Comparison of ENCODE assay signal across 16 cellular contexts in the genomic region with DNA sequence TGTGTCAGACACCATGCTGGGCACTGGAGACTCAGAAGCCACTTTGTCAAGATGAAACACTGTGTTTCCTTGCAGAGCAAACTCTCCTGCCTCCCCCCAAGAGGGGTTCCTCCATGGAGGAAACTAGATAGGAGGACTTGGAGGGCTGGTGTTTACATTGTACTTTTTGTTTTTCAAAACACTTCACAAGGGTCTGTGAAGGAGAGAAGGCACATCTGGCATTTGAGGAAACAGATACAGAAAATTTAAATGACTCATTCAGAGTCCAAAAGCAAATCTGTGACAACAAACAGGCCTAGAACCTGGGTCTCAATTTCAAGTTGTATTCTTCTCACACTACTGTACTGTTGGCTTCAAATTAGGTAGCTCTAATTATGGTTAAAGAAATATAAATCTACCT. TPM values are rescaled to one million over a fixed set of nuclear protein-coding genes. Genes with fewer than 3 reads are reported as not detected.
DNase-seq lines count a peak whose midpoint lies in the region; TF ChIP-seq lines count a peak whose summit lies in the region.
"Had no signal": no experiment of that assay in that cellular context is flagged by ENCODE, and none has a peak within 500 bp of the region (broad histone marks: within the 10 kb centered on the region; RNA-seq: fewer than 3 reads in every experiment).

No MANE protein-coding gene starts in this region.

- no peak overlapping the region for H3K4me3 ChIP-seq in osteoblast (ENCODE audit: insufficient read depth, low read length)
- H3K4me3 ChIP-seq in colonic mucosa, result no peak overlapping the region
- H3K4me3 ChIP-seq: heart left ventricle, MG63 had no signal

- H3K9me3 ChIP-seq in osteoblast (ENCODE audit: low read depth, low read length) (no peaks in the 10 kb centered on the region), colonic mucosa (no peaks in the 10 kb centered on the region)
- H3K9me3 ChIP-seq: heart left ventricle, MG63, neutrophil had no signal

- H3K79me2 ChIP-seq in osteoblast (ENCODE audit: insufficient read depth, low read length), result no peaks in the 10 kb centered on the region

- no peak overlapping the region for H3K4me2 ChIP-seq in osteoblast (ENCODE audit: insufficient read depth, low read length)

- H3K36me3 ChIP-seq in osteoblast (ENCODE audit: insufficient read depth, low read length) (no peaks in the 10 kb centered on the region), colonic mucosa (no peaks in the 10 kb centered on the region)
- H3K36me3 ChIP-seq: heart left ventricle, MG63, neutrophil had no signal

- TF ChIP-seq CTCF in osteoblast (IDR thresholded peaks at IDR 0.05; ENCODE audit: extremely low read depth, low read depth, low read length) (no peak), colonic mucosa (IDR thresholded peaks at IDR 0.05) (no peak)

- no peak overlapping the region for H3K9ac ChIP-seq in colonic mucosa (ENCODE audit: low read depth in 2 of 2, low read length in 2 of 2)

- H4K20me1 ChIP-seq in osteoblast (ENCODE audit: insufficient read depth, low read length), result no peaks in the 10 kb centered on the region

- H3K4me1 ChIP-seq in osteoblast (ENCODE audit: insufficient read depth, low read length), result peaks cover 13% of the 10 kb centered on the region
- no peaks in the 10 kb centered on the region for H3K4me1 ChIP-seq in colonic mucosa

- H3K27ac ChIP-seq in osteoblast (ENCODE audit: low read depth, low read length), result no peak overlapping the region
- H3K27ac ChIP-seq in colonic mucosa, result no peak overlapping the region
- H3K27ac ChIP-seq: heart left ventricle, neutrophil had no signal

- no peak overlapping the region for H2AFZ ChIP-seq in osteoblast (ENCODE audit: low read length)

- DNase-seq in NCI-H1694 treated with DMSO at 0.1 percent for 48 hours (lab: John Stamatoyannopoulos, UW), result peak; percentile 16
- no peak for DNase-seq in NCI-H1694 (lab: John Stamatoyannopoulos, UW)
- DNase-seq in NCI-H345 (lab: John Stamatoyannopoulos, UW), result peak; percentile 62
- DNase-seq in fibroblast of gingiva (ENCODE audit: low read depth), result peak; percentile 19
- DNase-seq in smooth muscle cell of the brain vasculature (ENCODE audit: low read depth, low spot score), result peak; percentile 45
- DNase-seq in osteoblast (ENCODE audit: insufficient read length, low spot score, missing footprints), result no peak
- no peak for DNase-seq in SKM-1 treated with dmso at 0.1 percent for 144 hours (lab: John Stamatoyannopoulos, UW; ENCODE audit: unreplicated experiment)
- DNase-seq in colonic mucosa, result no peak
- DNase-seq: 8988T; activated CD4-positive, CD25-positive, alpha-beta regulatory T cell treated with anti-CD3 and anti-CD28 coated beads, Interleukin-2, amount 50 U/mL, for 72 hours; activated T-cell treated with anti-CD3 and anti-CD28 coated beads, Interleukin-2, amount 50 U/mL, for 72 hours; heart left ventricle; left ventricle myocardium superior; MG63; trophoblast cell had no signal

- intact Hi-C loops in colonic mucosa (cut with DNase I), result no loop called here

- no peaks in the 10 kb centered on the region for H3K27me3 ChIP-seq in osteoblast (ENCODE audit: insufficient read depth, low read length)
- no peaks in the 10 kb centered on the region for H3K27me3 ChIP-seq in colonic mucosa
- H3K27me3 ChIP-seq: heart left ventricle, MG63, neutrophil had no signal

RNA-seq across cellular contexts. Expression of a gene that starts 6.8 kb away (rescaled TPM):
- total RNA-seq in osteoblast (4.7 and 10.5 TPM in 2 replicates), colonic mucosa (10 to 100 TPM; 16.2 to 36.2 TPM)

Comparison
In these comparisons a context has a peak if more than half of its experiments do, and no peak if none do; other contexts are left out.
1. DNase-seq: peak in NCI-H1694 treated with DMSO at 0.1 percent for 48 hours (single experiment), NCI-H345 (single experiment), fibroblast of gingiva (single experiment) and smooth muscle cell of the brain vasculature (single experiment); none in NCI-H1694 (single experiment), osteoblast (single experiment), SKM-1 treated with dmso at 0.1 percent for 144 hours (single experiment) and colonic mucosa (single experiment).